In the genomic region with DNA sequence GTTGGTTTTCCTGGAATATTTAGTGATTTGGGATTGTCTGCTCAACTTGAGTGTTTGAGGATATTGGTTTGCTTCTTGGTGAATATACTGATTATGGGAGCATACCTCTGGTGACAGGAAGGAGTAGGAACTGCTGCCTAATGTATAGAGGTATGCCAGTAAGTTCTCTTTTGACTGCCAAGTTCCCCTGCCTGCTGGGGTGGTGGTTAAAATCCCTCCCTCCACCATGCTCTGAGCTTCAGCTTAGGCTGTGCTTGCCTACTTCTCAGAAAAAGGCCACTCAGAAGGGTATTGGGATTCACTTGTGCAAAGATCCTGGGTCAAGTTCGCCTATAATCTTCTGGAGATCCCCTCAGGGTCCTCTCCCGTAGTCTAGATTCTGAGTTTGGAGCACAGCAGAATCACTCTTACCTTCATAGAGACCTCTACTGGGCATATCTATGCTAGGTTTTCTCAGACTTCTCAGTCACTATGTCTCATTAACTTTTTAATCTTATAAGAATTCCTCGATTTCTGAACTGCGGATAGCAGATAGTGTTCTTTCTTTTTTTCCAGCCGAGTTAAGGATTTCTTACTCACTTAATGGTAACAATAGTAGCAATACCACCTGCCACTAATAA, we compare ENCODE assay signal across 2 cellular contexts.
TF ChIP-seq lines count a peak whose summit lies in the region.

No MANE protein-coding gene starts in this region.

TF ChIP-seq in SK-N-SH treated with all-trans-retinoic acid at 6 μM for 48 hours, 23 proteins besides CTCF, POLR2A, EP300 and RAD21 (continued from another document):
- TF ChIP-seq, protein P1, sequence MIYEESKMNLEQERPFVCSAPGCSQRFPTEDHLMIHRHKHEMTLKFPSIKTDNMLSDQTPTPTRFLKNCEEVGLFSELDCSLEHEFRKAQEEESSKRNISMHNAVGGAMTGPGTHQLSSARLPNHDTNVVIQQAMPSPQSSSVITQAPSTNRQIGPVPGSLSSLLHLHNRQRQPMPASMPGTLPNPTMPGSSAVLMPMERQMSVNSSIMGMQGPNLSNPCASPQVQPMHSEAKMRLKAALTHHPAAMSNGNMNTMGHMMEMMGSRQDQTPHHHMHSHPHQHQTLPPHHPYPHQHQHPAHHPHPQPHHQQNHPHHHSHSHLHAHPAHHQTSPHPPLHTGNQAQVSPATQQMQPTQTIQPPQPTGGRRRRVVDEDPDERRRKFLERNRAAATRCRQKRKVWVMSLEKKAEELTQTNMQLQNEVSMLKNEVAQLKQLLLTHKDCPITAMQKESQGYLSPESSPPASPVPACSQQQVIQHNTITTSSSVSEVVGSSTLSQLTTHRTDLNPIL (CRISPR knock-in tag; IDR thresholded peaks at IDR 0.05; ENCODE audit: low read depth): no peak
- no peak for TF ChIP-seq TOX (CRISPR knock-in tag; IDR thresholded peaks at IDR 0.05; ENCODE audit: borderline replicate concordance)
- TF ChIP-seq OSR1 (CRISPR knock-in tag; IDR thresholded peaks at IDR 0.05): no peak
- TF ChIP-seq, protein P2, sequence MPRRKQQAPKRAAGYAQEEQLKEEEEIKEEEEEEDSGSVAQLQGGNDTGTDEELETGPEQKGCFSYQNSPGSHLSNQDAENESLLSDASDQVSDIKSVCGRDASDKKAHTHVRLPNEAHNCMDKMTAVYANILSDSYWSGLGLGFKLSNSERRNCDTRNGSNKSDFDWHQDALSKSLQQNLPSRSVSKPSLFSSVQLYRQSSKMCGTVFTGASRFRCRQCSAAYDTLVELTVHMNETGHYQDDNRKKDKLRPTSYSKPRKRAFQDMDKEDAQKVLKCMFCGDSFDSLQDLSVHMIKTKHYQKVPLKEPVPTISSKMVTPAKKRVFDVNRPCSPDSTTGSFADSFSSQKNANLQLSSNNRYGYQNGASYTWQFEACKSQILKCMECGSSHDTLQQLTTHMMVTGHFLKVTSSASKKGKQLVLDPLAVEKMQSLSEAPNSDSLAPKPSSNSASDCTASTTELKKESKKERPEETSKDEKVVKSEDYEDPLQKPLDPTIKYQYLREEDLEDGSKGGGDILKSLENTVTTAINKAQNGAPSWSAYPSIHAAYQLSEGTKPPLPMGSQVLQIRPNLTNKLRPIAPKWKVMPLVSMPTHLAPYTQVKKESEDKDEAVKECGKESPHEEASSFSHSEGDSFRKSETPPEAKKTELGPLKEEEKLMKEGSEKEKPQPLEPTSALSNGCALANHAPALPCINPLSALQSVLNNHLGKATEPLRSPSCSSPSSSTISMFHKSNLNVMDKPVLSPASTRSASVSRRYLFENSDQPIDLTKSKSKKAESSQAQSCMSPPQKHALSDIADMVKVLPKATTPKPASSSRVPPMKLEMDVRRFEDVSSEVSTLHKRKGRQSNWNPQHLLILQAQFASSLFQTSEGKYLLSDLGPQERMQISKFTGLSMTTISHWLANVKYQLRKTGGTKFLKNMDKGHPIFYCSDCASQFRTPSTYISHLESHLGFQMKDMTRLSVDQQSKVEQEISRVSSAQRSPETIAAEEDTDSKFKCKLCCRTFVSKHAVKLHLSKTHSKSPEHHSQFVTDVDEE (CRISPR knock-in tag; IDR thresholded peaks at IDR 0.05): no peak
- TF ChIP-seq, protein P3, sequence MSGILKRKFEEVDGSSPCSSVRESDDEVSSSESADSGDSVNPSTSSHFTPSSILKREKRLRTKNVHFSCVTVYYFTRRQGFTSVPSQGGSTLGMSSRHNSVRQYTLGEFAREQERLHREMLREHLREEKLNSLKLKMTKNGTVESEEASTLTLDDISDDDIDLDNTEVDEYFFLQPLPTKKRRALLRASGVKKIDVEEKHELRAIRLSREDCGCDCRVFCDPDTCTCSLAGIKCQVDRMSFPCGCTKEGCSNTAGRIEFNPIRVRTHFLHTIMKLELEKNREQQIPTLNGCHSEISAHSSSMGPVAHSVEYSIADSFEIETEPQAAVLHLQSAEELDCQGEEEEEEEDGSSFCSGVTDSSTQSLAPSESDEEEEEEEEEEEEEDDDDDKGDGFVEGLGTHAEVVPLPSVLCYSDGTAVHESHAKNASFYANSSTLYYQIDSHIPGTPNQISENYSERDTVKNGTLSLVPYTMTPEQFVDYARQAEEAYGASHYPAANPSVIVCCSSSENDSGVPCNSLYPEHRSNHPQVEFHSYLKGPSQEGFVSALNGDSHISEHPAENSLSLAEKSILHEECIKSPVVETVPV (CRISPR knock-in tag; IDR thresholded peaks at IDR 0.05): no peak
- TF ChIP-seq RARB (CRISPR knock-in tag; IDR thresholded peaks at IDR 0.05): no peak
- no peak for TF ChIP-seq TCF4 (CRISPR knock-in tag; IDR thresholded peaks at IDR 0.05; ENCODE audit: borderline replicate concordance)
- TF ChIP-seq ZC3H10 (CRISPR knock-in tag; IDR thresholded peaks at IDR 0.05): no peak
- no peak for TF ChIP-seq ISL1 (CRISPR knock-in tag; IDR thresholded peaks at IDR 0.05)
- TF ChIP-seq, protein P4, sequence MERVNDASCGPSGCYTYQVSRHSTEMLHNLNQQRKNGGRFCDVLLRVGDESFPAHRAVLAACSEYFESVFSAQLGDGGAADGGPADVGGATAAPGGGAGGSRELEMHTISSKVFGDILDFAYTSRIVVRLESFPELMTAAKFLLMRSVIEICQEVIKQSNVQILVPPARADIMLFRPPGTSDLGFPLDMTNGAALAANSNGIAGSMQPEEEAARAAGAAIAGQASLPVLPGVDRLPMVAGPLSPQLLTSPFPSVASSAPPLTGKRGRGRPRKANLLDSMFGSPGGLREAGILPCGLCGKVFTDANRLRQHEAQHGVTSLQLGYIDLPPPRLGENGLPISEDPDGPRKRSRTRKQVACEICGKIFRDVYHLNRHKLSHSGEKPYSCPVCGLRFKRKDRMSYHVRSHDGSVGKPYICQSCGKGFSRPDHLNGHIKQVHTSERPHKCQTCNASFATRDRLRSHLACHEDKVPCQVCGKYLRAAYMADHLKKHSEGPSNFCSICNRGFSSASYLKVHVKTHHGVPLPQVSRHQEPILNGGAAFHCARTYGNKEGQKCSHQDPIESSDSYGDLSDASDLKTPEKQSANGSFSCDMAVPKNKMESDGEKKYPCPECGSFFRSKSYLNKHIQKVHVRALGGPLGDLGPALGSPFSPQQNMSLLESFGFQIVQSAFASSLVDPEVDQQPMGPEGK (CRISPR knock-in tag; IDR thresholded peaks at IDR 0.05; ENCODE audit: borderline replicate concordance): no peak
- no peak for TF ChIP-seq ZFP3 (CRISPR knock-in tag; IDR thresholded peaks at IDR 0.05)
- TF ChIP-seq CSDC2 (CRISPR knock-in tag; IDR thresholded peaks at IDR 0.05): no peak

TF ChIP-seq in SK-N-SH, 30 proteins besides CTCF, POLR2A, EP300 and RAD21 (continued from another document):
- TF ChIP-seq, protein P5, sequence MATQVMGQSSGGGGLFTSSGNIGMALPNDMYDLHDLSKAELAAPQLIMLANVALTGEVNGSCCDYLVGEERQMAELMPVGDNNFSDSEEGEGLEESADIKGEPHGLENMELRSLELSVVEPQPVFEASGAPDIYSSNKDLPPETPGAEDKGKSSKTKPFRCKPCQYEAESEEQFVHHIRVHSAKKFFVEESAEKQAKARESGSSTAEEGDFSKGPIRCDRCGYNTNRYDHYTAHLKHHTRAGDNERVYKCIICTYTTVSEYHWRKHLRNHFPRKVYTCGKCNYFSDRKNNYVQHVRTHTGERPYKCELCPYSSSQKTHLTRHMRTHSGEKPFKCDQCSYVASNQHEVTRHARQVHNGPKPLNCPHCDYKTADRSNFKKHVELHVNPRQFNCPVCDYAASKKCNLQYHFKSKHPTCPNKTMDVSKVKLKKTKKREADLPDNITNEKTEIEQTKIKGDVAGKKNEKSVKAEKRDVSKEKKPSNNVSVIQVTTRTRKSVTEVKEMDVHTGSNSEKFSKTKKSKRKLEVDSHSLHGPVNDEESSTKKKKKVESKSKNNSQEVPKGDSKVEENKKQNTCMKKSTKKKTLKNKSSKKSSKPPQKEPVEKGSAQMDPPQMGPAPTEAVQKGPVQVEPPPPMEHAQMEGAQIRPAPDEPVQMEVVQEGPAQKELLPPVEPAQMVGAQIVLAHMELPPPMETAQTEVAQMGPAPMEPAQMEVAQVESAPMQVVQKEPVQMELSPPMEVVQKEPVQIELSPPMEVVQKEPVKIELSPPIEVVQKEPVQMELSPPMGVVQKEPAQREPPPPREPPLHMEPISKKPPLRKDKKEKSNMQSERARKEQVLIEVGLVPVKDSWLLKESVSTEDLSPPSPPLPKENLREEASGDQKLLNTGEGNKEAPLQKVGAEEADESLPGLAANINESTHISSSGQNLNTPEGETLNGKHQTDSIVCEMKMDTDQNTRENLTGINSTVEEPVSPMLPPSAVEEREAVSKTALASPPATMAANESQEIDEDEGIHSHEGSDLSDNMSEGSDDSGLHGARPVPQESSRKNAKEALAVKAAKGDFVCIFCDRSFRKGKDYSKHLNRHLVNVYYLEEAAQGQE (IDR thresholded peaks at IDR 0.05; ENCODE audit: low read depth, low read length): no peak
- TF ChIP-seq TAF1 (IDR thresholded peaks at IDR 0.05; ENCODE audit: borderline replicate concordance, low read depth, low read length) (no peak), NFIC (IDR thresholded peaks at IDR 0.05; ENCODE audit: borderline replicate concordance) (no peak), RXRA (IDR thresholded peaks at IDR 0.05; ENCODE audit: borderline replicate concordance, low read depth) (no peak), ELF1 (IDR thresholded peaks at IDR 0.05) (no peak)
- TF ChIP-seq, protein P6, sequence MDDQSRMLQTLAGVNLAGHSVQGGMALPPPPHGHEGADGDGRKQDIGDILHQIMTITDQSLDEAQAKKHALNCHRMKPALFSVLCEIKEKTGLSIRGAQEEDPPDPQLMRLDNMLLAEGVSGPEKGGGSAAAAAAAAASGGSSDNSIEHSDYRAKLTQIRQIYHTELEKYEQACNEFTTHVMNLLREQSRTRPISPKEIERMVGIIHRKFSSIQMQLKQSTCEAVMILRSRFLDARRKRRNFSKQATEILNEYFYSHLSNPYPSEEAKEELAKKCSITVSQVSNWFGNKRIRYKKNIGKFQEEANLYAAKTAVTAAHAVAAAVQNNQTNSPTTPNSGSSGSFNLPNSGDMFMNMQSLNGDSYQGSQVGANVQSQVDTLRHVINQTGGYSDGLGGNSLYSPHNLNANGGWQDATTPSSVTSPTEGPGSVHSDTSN (IDR thresholded peaks at IDR 0.05): no peak
